Comparison of ENCODE assay signal across 1 cellular context in genomic region chr17:20155258-20156195, GRCh38.
A peak's percentile ranks its signal among the peaks of the same experiment; 100 is the strongest.
TF ChIP-seq lines count a peak whose summit lies in the region.

No MANE protein-coding gene starts in this region.

TF ChIP-seq in HepG2, 621 proteins besides CTCF, POLR2A, EP300 and RAD21 (continued from another document):
- TF ChIP-seq PPARG (CRISPR knock-in tag; conservative IDR thresholded peaks at IDR 0.05) (no peak), ZNF615 (CRISPR knock-in tag; IDR thresholded peaks at IDR 0.05; ENCODE audit: borderline replicate concordance) (no peak), SP4 (CRISPR knock-in tag; IDR thresholded peaks at IDR 0.05) (peak; percentile 88), ZNF430 (CRISPR knock-in tag; IDR thresholded peaks at IDR 0.05) (no peak), TCF7 (IDR thresholded peaks at IDR 0.05; ENCODE audit: low read depth) (no peak), MTF2 (CRISPR knock-in tag; IDR thresholded peaks at IDR 0.05; ENCODE audit: borderline replicate concordance) (no peak), ZMAT3 (CRISPR knock-in tag; conservative IDR thresholded peaks at IDR 0.05) (no peak), TEF (CRISPR knock-in tag; IDR thresholded peaks at IDR 0.05) (no peak), CSRNP1 (CRISPR knock-in tag; IDR thresholded peaks at IDR 0.05) (0 out of 2 replicates have a peak, but pooled peaks have one; percentile 52), MAFK (conservative IDR thresholded peaks at IDR 0.05 in 1 of 2, IDR thresholded peaks at IDR 0.05 in 1 of 2; ENCODE audit: low read length in 2 of 2) (no peak), NBN (conservative IDR thresholded peaks at IDR 0.05) (no peak), HNRNPLL (IDR thresholded peaks at IDR 0.05; ENCODE audit: low read depth, low read length, poor library complexity, severe bottlenecking) (peak; percentile 62), ELF1 (CRISPR knock-in tag; IDR thresholded peaks at IDR 0.05) (no peak), ZBTB21 (CRISPR knock-in tag; IDR thresholded peaks at IDR 0.05) (no peak)
- TF ChIP-seq, protein P1, sequence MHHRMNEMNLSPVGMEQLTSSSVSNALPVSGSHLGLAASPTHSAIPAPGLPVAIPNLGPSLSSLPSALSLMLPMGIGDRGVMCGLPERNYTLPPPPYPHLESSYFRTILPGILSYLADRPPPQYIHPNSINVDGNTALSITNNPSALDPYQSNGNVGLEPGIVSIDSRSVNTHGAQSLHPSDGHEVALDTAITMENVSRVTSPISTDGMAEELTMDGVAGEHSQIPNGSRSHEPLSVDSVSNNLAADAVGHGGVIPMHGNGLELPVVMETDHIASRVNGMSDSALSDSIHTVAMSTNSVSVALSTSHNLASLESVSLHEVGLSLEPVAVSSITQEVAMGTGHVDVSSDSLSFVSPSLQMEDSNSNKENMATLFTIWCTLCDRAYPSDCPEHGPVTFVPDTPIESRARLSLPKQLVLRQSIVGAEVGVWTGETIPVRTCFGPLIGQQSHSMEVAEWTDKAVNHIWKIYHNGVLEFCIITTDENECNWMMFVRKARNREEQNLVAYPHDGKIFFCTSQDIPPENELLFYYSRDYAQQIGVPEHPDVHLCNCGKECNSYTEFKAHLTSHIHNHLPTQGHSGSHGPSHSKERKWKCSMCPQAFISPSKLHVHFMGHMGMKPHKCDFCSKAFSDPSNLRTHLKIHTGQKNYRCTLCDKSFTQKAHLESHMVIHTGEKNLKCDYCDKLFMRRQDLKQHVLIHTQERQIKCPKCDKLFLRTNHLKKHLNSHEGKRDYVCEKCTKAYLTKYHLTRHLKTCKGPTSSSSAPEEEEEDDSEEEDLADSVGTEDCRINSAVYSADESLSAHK (CRISPR knock-in tag; IDR thresholded peaks at IDR 0.05; ENCODE audit: borderline replicate concordance): no peak
- TF ChIP-seq, protein P2, sequence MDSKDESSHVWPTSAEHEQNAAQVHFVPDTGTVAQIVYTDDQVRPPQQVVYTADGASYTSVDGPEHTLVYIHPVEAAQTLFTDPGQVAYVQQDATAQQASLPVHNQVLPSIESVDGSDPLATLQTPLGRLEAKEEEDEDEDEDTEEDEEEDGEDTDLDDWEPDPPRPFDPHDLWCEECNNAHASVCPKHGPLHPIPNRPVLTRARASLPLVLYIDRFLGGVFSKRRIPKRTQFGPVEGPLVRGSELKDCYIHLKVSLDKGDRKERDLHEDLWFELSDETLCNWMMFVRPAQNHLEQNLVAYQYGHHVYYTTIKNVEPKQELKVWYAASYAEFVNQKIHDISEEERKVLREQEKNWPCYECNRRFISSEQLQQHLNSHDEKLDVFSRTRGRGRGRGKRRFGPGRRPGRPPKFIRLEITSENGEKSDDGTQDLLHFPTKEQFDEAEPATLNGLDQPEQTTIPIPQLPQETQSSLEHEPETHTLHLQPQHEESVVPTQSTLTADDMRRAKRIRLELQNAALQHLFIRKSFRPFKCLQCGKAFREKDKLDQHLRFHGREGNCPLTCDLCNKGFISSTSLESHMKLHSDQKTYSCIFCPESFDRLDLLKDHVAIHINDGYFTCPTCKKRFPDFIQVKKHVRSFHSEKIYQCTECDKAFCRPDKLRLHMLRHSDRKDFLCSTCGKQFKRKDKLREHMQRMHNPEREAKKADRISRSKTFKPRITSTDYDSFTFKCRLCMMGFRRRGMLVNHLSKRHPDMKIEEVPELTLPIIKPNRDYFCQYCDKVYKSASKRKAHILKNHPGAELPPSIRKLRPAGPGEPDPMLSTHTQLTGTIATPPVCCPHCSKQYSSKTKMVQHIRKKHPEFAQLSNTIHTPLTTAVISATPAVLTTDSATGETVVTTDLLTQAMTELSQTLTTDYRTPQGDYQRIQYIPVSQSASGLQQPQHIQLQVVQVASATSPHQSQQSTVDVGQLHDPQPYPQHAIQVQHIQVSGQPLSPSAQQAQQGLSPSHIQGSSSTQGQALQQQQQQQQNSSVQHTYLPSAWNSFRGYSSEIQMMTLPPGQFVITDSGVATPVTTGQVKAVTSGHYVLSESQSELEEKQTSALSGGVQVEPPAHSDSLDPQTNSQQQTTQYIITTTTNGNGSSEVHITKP (CRISPR knock-in tag; IDR thresholded peaks at IDR 0.05; ENCODE audit: low read depth): no peak
- TF ChIP-seq, protein P3, sequence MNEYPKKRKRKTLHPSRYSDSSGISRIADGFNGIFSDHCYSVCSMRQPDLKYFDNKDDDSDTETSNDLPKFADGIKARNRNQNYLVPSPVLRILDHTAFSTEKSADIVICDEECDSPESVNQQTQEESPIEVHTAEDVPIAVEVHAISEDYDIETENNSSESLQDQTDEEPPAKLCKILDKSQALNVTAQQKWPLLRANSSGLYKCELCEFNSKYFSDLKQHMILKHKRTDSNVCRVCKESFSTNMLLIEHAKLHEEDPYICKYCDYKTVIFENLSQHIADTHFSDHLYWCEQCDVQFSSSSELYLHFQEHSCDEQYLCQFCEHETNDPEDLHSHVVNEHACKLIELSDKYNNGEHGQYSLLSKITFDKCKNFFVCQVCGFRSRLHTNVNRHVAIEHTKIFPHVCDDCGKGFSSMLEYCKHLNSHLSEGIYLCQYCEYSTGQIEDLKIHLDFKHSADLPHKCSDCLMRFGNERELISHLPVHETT (CRISPR knock-in tag; conservative IDR thresholded peaks at IDR 0.05): no peak
- TF ChIP-seq, protein P4, sequence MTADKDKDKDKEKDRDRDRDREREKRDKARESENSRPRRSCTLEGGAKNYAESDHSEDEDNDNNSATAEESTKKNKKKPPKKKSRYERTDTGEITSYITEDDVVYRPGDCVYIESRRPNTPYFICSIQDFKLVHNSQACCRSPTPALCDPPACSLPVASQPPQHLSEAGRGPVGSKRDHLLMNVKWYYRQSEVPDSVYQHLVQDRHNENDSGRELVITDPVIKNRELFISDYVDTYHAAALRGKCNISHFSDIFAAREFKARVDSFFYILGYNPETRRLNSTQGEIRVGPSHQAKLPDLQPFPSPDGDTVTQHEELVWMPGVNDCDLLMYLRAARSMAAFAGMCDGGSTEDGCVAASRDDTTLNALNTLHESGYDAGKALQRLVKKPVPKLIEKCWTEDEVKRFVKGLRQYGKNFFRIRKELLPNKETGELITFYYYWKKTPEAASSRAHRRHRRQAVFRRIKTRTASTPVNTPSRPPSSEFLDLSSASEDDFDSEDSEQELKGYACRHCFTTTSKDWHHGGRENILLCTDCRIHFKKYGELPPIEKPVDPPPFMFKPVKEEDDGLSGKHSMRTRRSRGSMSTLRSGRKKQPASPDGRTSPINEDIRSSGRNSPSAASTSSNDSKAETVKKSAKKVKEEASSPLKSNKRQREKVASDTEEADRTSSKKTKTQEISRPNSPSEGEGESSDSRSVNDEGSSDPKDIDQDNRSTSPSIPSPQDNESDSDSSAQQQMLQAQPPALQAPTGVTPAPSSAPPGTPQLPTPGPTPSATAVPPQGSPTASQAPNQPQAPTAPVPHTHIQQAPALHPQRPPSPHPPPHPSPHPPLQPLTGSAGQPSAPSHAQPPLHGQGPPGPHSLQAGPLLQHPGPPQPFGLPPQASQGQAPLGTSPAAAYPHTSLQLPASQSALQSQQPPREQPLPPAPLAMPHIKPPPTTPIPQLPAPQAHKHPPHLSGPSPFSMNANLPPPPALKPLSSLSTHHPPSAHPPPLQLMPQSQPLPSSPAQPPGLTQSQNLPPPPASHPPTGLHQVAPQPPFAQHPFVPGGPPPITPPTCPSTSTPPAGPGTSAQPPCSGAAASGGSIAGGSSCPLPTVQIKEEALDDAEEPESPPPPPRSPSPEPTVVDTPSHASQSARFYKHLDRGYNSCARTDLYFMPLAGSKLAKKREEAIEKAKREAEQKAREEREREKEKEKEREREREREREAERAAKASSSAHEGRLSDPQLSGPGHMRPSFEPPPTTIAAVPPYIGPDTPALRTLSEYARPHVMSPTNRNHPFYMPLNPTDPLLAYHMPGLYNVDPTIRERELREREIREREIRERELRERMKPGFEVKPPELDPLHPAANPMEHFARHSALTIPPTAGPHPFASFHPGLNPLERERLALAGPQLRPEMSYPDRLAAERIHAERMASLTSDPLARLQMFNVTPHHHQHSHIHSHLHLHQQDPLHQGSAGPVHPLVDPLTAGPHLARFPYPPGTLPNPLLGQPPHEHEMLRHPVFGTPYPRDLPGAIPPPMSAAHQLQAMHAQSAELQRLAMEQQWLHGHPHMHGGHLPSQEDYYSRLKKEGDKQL (CRISPR knock-in tag; IDR thresholded peaks at IDR 0.05; ENCODE audit: low read depth): no peak
